14 cellular contexts compared by ENCODE assay signal in genomic region chr2:230759481-230760191, GRCh38. TPM values are rescaled to one million over a fixed set of nuclear protein-coding genes. Genes with fewer than 3 reads are reported as not detected.
DNase-seq lines count a peak whose midpoint lies in the region; ATAC-seq and TF ChIP-seq lines count a peak whose summit lies in the region.
"Had no signal": no experiment of that assay in that cellular context is flagged by ENCODE, and none has a peak within 500 bp of the region (broad histone marks: within the 10 kb centered on the region; RNA-seq: fewer than 3 reads in every experiment).

No MANE protein-coding gene starts in this region.

- ATAC-seq in activated T-cell treated with anti-CD3 and anti-CD28 coated beads, Interleukin-2, amount 50 U/mL, for 72 hours (replicated peaks in 1 of 2): peak in 1 of 2 donors; percentile 37
- peak; percentile 9 for ATAC-seq in left lung
- ATAC-seq: right cardiac atrium had no signal

- peaks cover 22 to 55% of the 10 kb centered on the region in 2 donors for H3K4me1 ChIP-seq in left lung
- H3K4me1 ChIP-seq in stomach: peaks cover 43 to 78% (median 58%) of the 10 kb centered on the region in 4 donors

- peaks cover 1 to 2% of the 10 kb centered on the region in 2 donors for H3K9me3 Mint-ChIP-seq in activated T-cell treated with anti-CD3 and anti-CD28 coated beads, Interleukin-2, amount 50 U/mL, for 72 hours
- no peaks in the 10 kb centered on the region for H3K9me3 Mint-ChIP-seq in activated CD4-positive, alpha-beta memory T cell treated with anti-CD3 and anti-CD28 coated beads, Interleukin-2, amount 10 ng/mL, durations not matched to agents 7 days and 5 days
- H3K9me3 Mint-ChIP-seq: type B pancreatic cell had no signal

- H3K27me3 ChIP-seq in left lung (no peaks in the 10 kb centered on the region), stomach (no peaks in the 10 kb centered on the region)
- H3K27me3 ChIP-seq: cardiac muscle cell had no signal

- H3K27ac Mint-ChIP-seq in activated T-cell treated with anti-CD3 and anti-CD28 coated beads, Interleukin-2, amount 50 U/mL, for 72 hours: peak overlapping the region; percentile 88
- H3K27ac Mint-ChIP-seq in activated CD4-positive, alpha-beta memory T cell treated with anti-CD3 and anti-CD28 coated beads, Interleukin-2, amount 10 ng/mL, durations not matched to agents 7 days and 5 days: peak overlapping the region; percentile 53
- H3K27ac Mint-ChIP-seq: type B pancreatic cell had no signal

- TF ChIP-seq CTCF in left lung (IDR thresholded peaks at IDR 0.05) (no peak), stomach (IDR thresholded peaks at IDR 0.05) (no peak)

- no peaks in the 10 kb centered on the region for H3K27me3 Mint-ChIP-seq in activated T-cell treated with anti-CD3 and anti-CD28 coated beads, Interleukin-2, amount 50 U/mL, for 72 hours (ENCODE audit: low read depth)
- H3K27me3 Mint-ChIP-seq in activated CD4-positive, alpha-beta memory T cell treated with anti-CD3 and anti-CD28 coated beads, Interleukin-2, amount 10 ng/mL, durations not matched to agents 7 days and 5 days: no peaks in the 10 kb centered on the region
- H3K27me3 Mint-ChIP-seq: type B pancreatic cell had no signal

- no peak overlapping the region for H3K4me3 ChIP-seq in left lung
- H3K4me3 ChIP-seq in stomach: no peak overlapping the region
- H3K4me3 ChIP-seq: cardiac muscle cell had no signal

- H3K9me3 ChIP-seq in left lung (no peaks in the 10 kb centered on the region), stomach (no peaks in the 10 kb centered on the region)

- H3K4me1 Mint-ChIP-seq in activated T-cell treated with anti-CD3 and anti-CD28 coated beads, Interleukin-2, amount 50 U/mL, for 72 hours (ENCODE audit: low read depth): peaks cover 71% of the 10 kb centered on the region
- peaks cover 62% of the 10 kb centered on the region for H3K4me1 Mint-ChIP-seq in activated CD4-positive, alpha-beta memory T cell treated with anti-CD3 and anti-CD28 coated beads, Interleukin-2, amount 10 ng/mL, durations not matched to agents 7 days and 5 days

- CTCF ChIA-PET in activated CD4-positive, alpha-beta memory T cell treated with anti-CD3 and anti-CD28 coated beads, Interleukin-2, amount 10 ng/mL, durations not matched to agents 7 days and 5 days (lab: Charles Lee): no interaction called here

- H3K27ac ChIP-seq in left lung: peak overlapping the region in 1 of 2 donors; percentile 67
- peak overlapping the region in 4 of 5 donors; percentile 35 to 74 (median 54) for H3K27ac ChIP-seq in stomach
- H3K27ac ChIP-seq: cardiac muscle cell had no signal

- DNase-seq in activated T-cell treated with anti-CD3 and anti-CD28 coated beads, Interleukin-2, amount 50 U/mL, for 72 hours: no peak
- DNase-seq in activated T-cell treated with anti-CD3 and anti-CD28 coated beads for 4 hours (no peak), left lung (peak in 1 of 2 donors; percentile 65), stomach (no peak), NCI-H1436 treated with DMSO at 0.1 percent for 48 hours (lab: John Stamatoyannopoulos, UW) (no peak), foreskin melanocyte (no peak), NCI-H2227 (lab: John Stamatoyannopoulos, UW; ENCODE audit: unreplicated experiment) (no peak)
- no peak for DNase-seq in activated CD4-positive, alpha-beta memory T cell treated with anti-CD3 and anti-CD28 coated beads, Interleukin-2, amount 10 ng/mL, durations not matched to agents 7 days and 5 days
- DNase-seq: activated CD8-positive, alpha-beta memory T cell treated with anti-CD3 and anti-CD28 coated beads, Interleukin-2, amount 50 U/mL, for 4 hours; NCI-H2171; right cardiac atrium; T-helper 9 cell had no signal

- no peak for TF ChIP-seq EP300 in stomach (IDR thresholded peaks at IDR 0.05)

- no peak for TF ChIP-seq POLR2A in stomach (IDR thresholded peaks at IDR 0.05)

- intact Hi-C loops in left lung (cut with DNase I) (no loop called here), stomach (cut with DNase I; ENCODE audit: low total_unique reads) (no loop called here)

- peaks cover 6 to 42% of the 10 kb centered on the region in 2 donors for H3K36me3 Mint-ChIP-seq in activated T-cell treated with anti-CD3 and anti-CD28 coated beads, Interleukin-2, amount 50 U/mL, for 72 hours (ENCODE audit: insufficient read depth in 2 of 2)
- H3K36me3 Mint-ChIP-seq in activated CD4-positive, alpha-beta memory T cell treated with anti-CD3 and anti-CD28 coated beads, Interleukin-2, amount 10 ng/mL, durations not matched to agents 7 days and 5 days (ENCODE audit: low read depth): peaks cover 68% of the 10 kb centered on the region

- peaks cover 0 to 44% of the 10 kb centered on the region in 2 donors for H3K36me3 ChIP-seq in left lung
- H3K36me3 ChIP-seq in stomach: peaks cover 0 to 38% (median 35%) of the 10 kb centered on the region in 4 donors

- POLR2A ChIA-PET in activated CD4-positive, alpha-beta memory T cell treated with anti-CD3 and anti-CD28 coated beads, Interleukin-2, amount 10 ng/mL, durations not matched to agents 7 days and 5 days (lab: Charles Lee): interaction anchor here (1.0 to 1.2 kb wide), 2 partner anchors 45 to 101 kb away, joined by 3 to 4 read pairs; no protein-coding TSS in a partner anchor

- 36 to 67% (median 54%) methylated on average over 11 of the region's 11 CpGs for WGBS in stomach, 5 donors

- H3K4me3 Mint-ChIP-seq in activated T-cell treated with anti-CD3 and anti-CD28 coated beads, Interleukin-2, amount 50 U/mL, for 72 hours: no peak overlapping the region
- H3K4me3 Mint-ChIP-seq in activated CD4-positive, alpha-beta memory T cell treated with anti-CD3 and anti-CD28 coated beads, Interleukin-2, amount 10 ng/mL, durations not matched to agents 7 days and 5 days: no peak overlapping the region
- H3K4me3 Mint-ChIP-seq: type B pancreatic cell had no signal

RNA-seq across cellular contexts. Expression of gene CAB39, which starts 47.0 kb away (rescaled TPM):
- 100 to 1,000 TPM; 130 to 149 TPM for total RNA-seq in activated T-cell treated with anti-CD3 and anti-CD28 coated beads, Interleukin-2, amount 50 U/mL, for 72 hours
- 100 to 1,000 TPM; 156 to 161 TPM for total RNA-seq in activated CD4-positive, alpha-beta memory T cell treated with anti-CD3 and anti-CD28 coated beads, Interleukin-2, amount 10 ng/mL, durations not matched to agents 7 days and 5 days
- total RNA-seq in left lung: 10 to 100 TPM; 67.2 to 86.5 TPM
- 100 to 1,000 TPM in 1 of 5 donors, 10 to 100 TPM in 4; 83.9 to 126 (median 86.9) TPM for total RNA-seq in stomach
- 10 to 100 TPM; 21.8 to 56.4 (median 36.9) TPM for polyA plus RNA-seq in stomach
